8 cellular contexts compared by ENCODE assay signal in the genomic region with DNA sequence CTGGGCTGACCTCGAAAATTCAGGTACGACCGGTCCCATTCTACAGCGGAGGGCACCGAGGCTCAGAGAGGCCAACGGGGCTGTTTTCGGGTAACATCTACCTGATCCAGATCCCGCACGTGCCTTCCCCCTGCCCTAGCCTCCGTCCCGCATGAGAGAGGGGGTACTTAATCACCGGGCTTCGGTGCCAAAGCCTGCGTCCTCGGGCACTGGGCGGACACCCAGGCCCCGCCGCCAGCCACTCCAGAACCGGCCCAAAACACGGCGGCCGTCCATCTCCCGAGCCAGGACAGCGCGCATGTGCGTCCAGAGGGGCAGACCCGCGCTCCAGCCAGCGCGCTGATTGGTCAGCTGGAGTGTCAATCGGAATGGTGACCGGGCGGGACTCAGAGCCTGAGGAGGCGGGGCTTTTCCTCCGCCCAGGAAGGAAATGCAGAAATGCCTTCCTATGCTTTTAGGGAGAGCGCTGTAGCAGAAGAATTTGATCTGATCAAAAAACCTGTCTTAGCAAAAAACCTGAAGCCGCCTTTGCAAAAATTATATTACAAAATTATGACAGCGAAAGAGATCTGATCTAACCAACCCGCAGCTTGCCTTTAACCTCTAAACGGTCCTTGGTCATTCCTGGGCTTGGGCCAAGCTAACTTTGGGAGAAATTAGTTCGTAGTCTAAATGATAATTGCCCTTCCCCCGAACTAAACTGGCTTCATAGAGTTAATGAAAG. TPM values are rescaled to one million over a fixed set of nuclear protein-coding genes. Genes with fewer than 3 reads are reported as not detected.
A peak's percentile ranks its signal among the peaks of the same experiment; 100 is the strongest.
DNase-seq lines count a peak whose midpoint lies in the region; ATAC-seq and TF ChIP-seq lines count a peak whose summit lies in the region.

A gene with protein sequence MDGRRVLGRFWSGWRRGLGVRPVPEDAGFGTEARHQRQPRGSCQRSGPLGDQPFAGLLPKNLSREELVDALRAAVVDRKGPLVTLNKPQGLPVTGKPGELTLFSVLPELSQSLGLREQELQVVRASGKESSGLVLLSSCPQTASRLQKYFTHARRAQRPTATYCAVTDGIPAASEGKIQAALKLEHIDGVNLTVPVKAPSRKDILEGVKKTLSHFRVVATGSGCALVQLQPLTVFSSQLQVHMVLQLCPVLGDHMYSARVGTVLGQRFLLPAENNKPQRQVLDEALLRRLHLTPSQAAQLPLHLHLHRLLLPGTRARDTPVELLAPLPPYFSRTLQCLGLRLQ (minus strand): TSS at position 294 of the 724 bp plus-strand sequence. CDS start 18 bp downstream, at position 276.

- no peaks in the 10 kb centered on the region for H3K9me3 Mint-ChIP-seq in T-cell
- no peaks in the 10 kb centered on the region for H3K9me3 Mint-ChIP-seq in type B pancreatic cell

- POLR2A ChIA-PET in T-cell (lab: Charles Lee): no interaction called here

- peak; percentile 80 for DNase-seq in NCI-H128 (lab: John Stamatoyannopoulos, UW; ENCODE audit: unreplicated experiment)
- peak; percentile 79 to 98 (median 92) for DNase-seq in T-cell
- peak; percentile 100 for DNase-seq in cardiac septum (ENCODE audit: low spot score)
- peak; percentile 97 for DNase-seq in pons (ENCODE audit: low spot score)
- peak; percentile 99 for DNase-seq in type B pancreatic cell (ENCODE audit: extremely low spot score, unreplicated experiment)

- peak; percentile 72 for TF ChIP-seq POLR2A in GM10847 (IDR thresholded peaks at IDR 0.05; ENCODE audit: extremely low read depth, insufficient read length)

- H3K27ac Mint-ChIP-seq in T-cell: peak within 1 kb of the TSS; percentile 91 to 93
- H3K27ac Mint-ChIP-seq in type B pancreatic cell: peak within 1 kb of the TSS; percentile 90

- CTCF ChIA-PET in T-cell (lab: Charles Lee): interaction anchor here in 1 of 2 donors (0.7 to 1.5 kb wide), 3 partner anchors 103 to 420 kb away, joined by 3 to 4 read pairs (median 4); a partner anchor contains a TSS

- intact Hi-C loops in cardiac septum (cut with DNase I): loop anchor here (2.0 to 10.0 kb wide), 2 partner anchors 47 to 71 kb away; a partner anchor contains a TSS

- no peak within 1 kb of the TSS for H3K27ac ChIP-seq in adipose tissue (ENCODE audit: low read depth, low read length)

- peaks cover 16% of the 10 kb centered on the region for H3K36me3 Mint-ChIP-seq in T-cell
- H3K36me3 Mint-ChIP-seq in type B pancreatic cell: peaks cover 12% of the 10 kb centered on the region

- H3K4me1 Mint-ChIP-seq in T-cell (peaks cover 23 to 31% (median 30%) of the 10 kb centered on the region in 3 donors), type B pancreatic cell (ENCODE audit: unreplicated experiment) (peaks cover 4% of the 10 kb centered on the region)

- H3K4me3 Mint-ChIP-seq in T-cell: peak within 1 kb of the TSS; percentile 98 to 100 (median 98)
- H3K4me3 Mint-ChIP-seq in type B pancreatic cell: peak within 1 kb of the TSS; percentile 97

- no peaks in the 10 kb centered on the region for H3K27me3 Mint-ChIP-seq in T-cell
- no peaks in the 10 kb centered on the region for H3K27me3 Mint-ChIP-seq in type B pancreatic cell

- TF ChIP-seq CTCF in type B pancreatic cell (conservative IDR thresholded peaks at IDR 0.05): no peak

- WGBS in adipose tissue, 3 donors: 1% methylated on average over 42 of the region's 42 CpGs

- ATAC-seq in HG02642 (IDR thresholded peaks at IDR 0.05; ENCODE audit: poor library complexity, unreplicated experiment): peak; percentile 98
- ATAC-seq in T-cell (replicated peaks in 1 of 4): peak; percentile 99 to 100 (median 99)

RNA-seq across cellular contexts. Expression of the gene that starts here (rescaled TPM):
- total RNA-seq in T-cell: 10 to 100 TPM; 23.6 to 70.5 (median 64.7) TPM
- polyA plus RNA-seq in adipose tissue: 10 to 100 TPM; 20.7 to 27.8 (median 25.6) TPM
- 28.3 TPM for total RNA-seq in cardiac septum
- total RNA-seq in type B pancreatic cell (ENCODE audit: low replicate concordance): 50.9 and 55.0 TPM in 2 replicates
